ENCODE assay signal across 9 cellular contexts in the genomic region with DNA sequence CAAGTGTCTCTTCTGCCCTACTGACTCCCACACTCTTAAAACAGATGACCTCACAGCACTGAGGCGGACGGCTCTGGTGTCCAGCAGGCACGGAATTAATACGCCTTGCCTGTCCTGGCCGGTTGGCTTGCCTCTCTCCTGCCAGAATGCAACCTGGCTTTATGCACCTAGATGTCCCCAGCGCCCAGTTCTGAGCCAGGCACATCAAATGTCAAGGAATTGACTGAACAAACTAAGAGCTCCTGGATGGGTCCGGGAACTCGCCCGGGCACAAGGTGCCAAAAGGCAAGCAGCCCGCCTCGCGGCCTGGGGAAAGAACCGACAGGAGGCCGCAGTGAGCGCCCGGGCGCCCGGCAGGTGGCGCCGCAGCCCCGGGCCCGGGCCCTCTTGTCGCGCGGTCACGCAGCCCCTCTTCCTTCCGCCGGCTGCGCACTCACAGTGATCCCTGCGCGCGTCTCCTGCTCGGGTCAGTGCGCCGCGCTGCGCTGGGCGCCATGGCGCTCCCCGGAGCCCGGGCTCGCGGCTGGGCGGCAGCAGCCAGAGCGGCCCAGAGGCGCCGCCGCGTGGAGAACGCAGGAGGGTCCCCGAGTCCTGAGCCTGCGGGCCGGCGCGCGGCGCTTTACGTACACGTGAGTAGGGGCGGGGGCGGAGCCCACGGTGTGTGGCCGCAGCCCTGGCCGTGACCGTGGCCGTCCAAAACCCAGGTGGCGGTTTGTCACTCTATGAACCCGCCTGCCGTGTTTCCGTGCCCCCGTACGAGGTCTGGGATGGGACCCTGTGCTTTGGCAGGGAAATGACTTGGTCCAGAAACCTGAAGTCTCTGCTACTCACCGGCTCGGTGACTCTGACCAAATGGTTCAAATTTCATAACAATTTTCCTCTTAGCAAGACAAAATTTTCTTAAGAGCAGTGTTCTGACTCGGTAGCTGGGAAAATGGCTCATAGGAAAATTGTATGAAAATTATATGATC. TPM values are rescaled to one million over a fixed set of nuclear protein-coding genes. Genes with fewer than 3 reads are reported as not detected.
A peak's percentile ranks its signal among the peaks of the same experiment; 100 is the strongest.
DNase-seq lines count a peak whose midpoint lies in the region; ATAC-seq, FAIRE-seq and TF ChIP-seq lines count a peak whose summit lies in the region.
"Had no signal": no experiment of that assay in that cellular context is flagged by ENCODE, and none has a peak within 500 bp of the region (broad histone marks: within the 10 kb centered on the region; RNA-seq: fewer than 3 reads in every experiment).

RSAD1 (plus strand) TSS at position 470 of the 971 bp plus-strand sequence; CDS start at position 495, 25 bp downstream.

- H3K4me3 ChIP-seq in AG10803 (ENCODE audit: low read length) (peak within 1 kb of the TSS; percentile 95), kidney (ENCODE audit: low read length in 2 of 2) (peak within 1 kb of the TSS; percentile 79 to 83)

- peak within 1 kb of the TSS; percentile 75 for H3K4me3 Mint-ChIP-seq in central memory CD8-positive, alpha-beta T cell

- H3K27ac Mint-ChIP-seq in central memory CD8-positive, alpha-beta T cell (ENCODE audit: low read depth), result peak within 1 kb of the TSS; percentile 93

- peak within 1 kb of the TSS; percentile 92 to 93 for H3K27ac ChIP-seq in kidney (ENCODE audit: low read depth in 2 of 2, low read length in 2 of 2)

- peaks cover 21% of the 10 kb centered on the region for H3K4me1 Mint-ChIP-seq in central memory CD8-positive, alpha-beta T cell

- H3K9ac ChIP-seq in kidney (ENCODE audit: low read length in 2 of 2), result peak within 1 kb of the TSS; percentile 92

- intact Hi-C loops in kidney (cut with DNase I), result no loop called here

- no peaks in the 10 kb centered on the region for H3K9me3 ChIP-seq in kidney (ENCODE audit: control insufficient read depth in 1 of 2, low read length in 2 of 2)

- in situ Hi-C loops in GM18951 (cut with MboI; ENCODE audit: low sequenced_read_pairs, unreplicated experiment), result no loop called here

- no peaks in the 10 kb centered on the region for H3K27me3 Mint-ChIP-seq in central memory CD8-positive, alpha-beta T cell

- H3K36me3 ChIP-seq in kidney (ENCODE audit: control insufficient read depth in 1 of 2, insufficient read depth in 2 of 2, low read length in 2 of 2), result peaks cover 9 to 12% of the 10 kb centered on the region in 2 donors

- H3K36me3 Mint-ChIP-seq in central memory CD8-positive, alpha-beta T cell (ENCODE audit: insufficient read depth), result peaks cover 9% of the 10 kb centered on the region

- peak; percentile 95 for TF ChIP-seq POLR2A in GM18951 (IDR thresholded peaks at IDR 0.05; ENCODE audit: extremely low read depth, insufficient read depth, insufficient read length)

- peak; percentile 87 for ATAC-seq in HG03175 (IDR thresholded peaks at IDR 0.05; ENCODE audit: unreplicated experiment)
- peak; percentile 92 for ATAC-seq in central memory CD8-positive, alpha-beta T cell (replicated peaks; ENCODE audit: extremely low read depth, poor library complexity, severe bottlenecking)

- FAIRE-seq in kidney (lab: Jason Lieb, UNC), result no peak
- FAIRE-seq: colon had no signal

- H3K9me3 Mint-ChIP-seq in central memory CD8-positive, alpha-beta T cell, result no peaks in the 10 kb centered on the region

- H3K4me1 ChIP-seq in kidney (ENCODE audit: control insufficient read depth in 1 of 2, insufficient read depth in 1 of 2, low read depth in 1 of 2, low read length in 2 of 2), result peaks cover 20 to 22% of the 10 kb centered on the region in 2 donors

- DNase-seq in AG10803 (ENCODE audit: low read depth), result peak; percentile 90
- peak; percentile 92 for DNase-seq in NCI-H2227 treated with DMSO at 0.1 percent for 48 hours (lab: John Stamatoyannopoulos, UW)
- DNase-seq in activated CD4-positive, CD25-positive, alpha-beta regulatory T cell treated with anti-CD3 and anti-CD28 coated beads, Interleukin-2, amount 50 U/mL, for 16 hours (ENCODE audit: low read depth, low spot score), result peak; percentile 69
- DNase-seq in central memory CD8-positive, alpha-beta T cell (ENCODE audit: low spot score in 2 of 2), result peak; percentile 64 to 68
- peak; percentile 95 for DNase-seq in kidney
- peak; percentile 89 for DNase-seq in stimulated activated CD4-positive, alpha-beta T cell treated with anti-CD3 and anti-CD28 coated beads, Interleukin-15, amount 100 ng/mL, for 24 hours

- TF ChIP-seq CTCF in AG10803 (conservative IDR thresholded peaks at IDR 0.05; ENCODE audit: low read length) (peak; percentile 12), kidney (IDR thresholded peaks at IDR 0.05; ENCODE audit: borderline replicate concordance, extremely low read depth, insufficient read depth) (peak; percentile 64)

RNA-seq across cellular contexts. Expression of gene RSAD1, which starts in this region (rescaled TPM):
- 38.9 TPM for total RNA-seq in kidney
- 39.9 TPM for polyA plus RNA-seq in kidney (ENCODE audit: insufficient read depth, low read depth, low replicate concordance)

Comparison
In these comparisons a context has a peak if more than half of its experiments do, and no peak if none do; other contexts are left out.
1. Peak in every context shown above with its lines: DNase-seq, ATAC-seq, H3K4me3 ChIP-seq and H3K27ac ChIP-seq.